Comparison of ENCODE assay signal across 10 cellular contexts in the genomic region with DNA sequence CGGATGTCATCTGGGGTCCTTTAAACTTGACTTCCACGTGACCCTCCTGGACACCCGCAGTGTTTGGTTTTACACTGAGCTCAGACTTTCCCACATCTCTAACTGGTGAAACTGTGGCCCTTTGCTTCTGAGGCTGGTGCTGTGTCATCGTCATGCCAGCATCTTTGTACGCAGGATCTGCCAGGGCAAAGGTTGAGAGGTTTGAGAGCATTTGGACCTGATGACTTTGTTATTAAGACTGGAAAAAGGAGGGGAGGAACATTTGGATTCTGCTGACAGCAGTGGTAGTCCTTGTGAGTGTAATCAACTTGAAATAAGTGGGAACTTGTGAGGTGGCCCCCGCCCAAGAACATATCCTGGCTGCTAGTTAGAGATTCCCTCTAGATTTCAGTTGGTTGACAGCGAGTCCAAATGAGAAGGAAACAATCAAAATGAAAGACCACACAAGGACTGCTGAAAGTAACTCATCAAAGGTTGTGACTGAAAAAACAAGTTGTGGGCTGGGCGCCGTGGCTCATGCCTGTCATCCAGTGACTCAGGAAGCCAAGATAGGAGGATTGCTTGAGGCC.
DNase-seq lines count a peak whose midpoint lies in the region; ATAC-seq, FAIRE-seq and TF ChIP-seq lines count a peak whose summit lies in the region.
"Had no signal": no experiment of that assay in that cellular context is flagged by ENCODE, and none has a peak within 500 bp of the region (broad histone marks: within the 10 kb centered on the region; RNA-seq: fewer than 3 reads in every experiment).

No MANE protein-coding gene starts in this region.

- H2AK5ac ChIP-seq in trophoblast cell (ENCODE audit: low read length) = no peak overlapping the region

- peaks cover 3% of the 10 kb centered on the region for H3K79me1 ChIP-seq in trophoblast cell (ENCODE audit: low read length)

- no peak for ATAC-seq in GM18907 (IDR thresholded peaks at IDR 0.05; ENCODE audit: unreplicated experiment)

- H3K9ac ChIP-seq in trophoblast cell (ENCODE audit: low read length) = no peak overlapping the region

- no peak overlapping the region for H4K8ac ChIP-seq in trophoblast cell (ENCODE audit: low read depth, low read length)

- TF ChIP-seq POLR2A in Peyer's patch (IDR thresholded peaks at IDR 0.05) (peak in 1 of 2 donors; percentile 11), GM12891 (IDR thresholded peaks at IDR 0.05; ENCODE audit: low read depth, low read length) (no peak)

- H4K91ac ChIP-seq in trophoblast cell (ENCODE audit: low read depth, low read length) = peak overlapping the region; percentile 74

- no peak overlapping the region for H2BK12ac ChIP-seq in trophoblast cell (ENCODE audit: low read length)

- H3K18ac ChIP-seq in trophoblast cell (ENCODE audit: low read length) = no peak overlapping the region

- H3K23ac ChIP-seq in trophoblast cell (ENCODE audit: low read length) = no peak overlapping the region

- H3K27me3 ChIP-seq in Peyer's patch (no peaks in the 10 kb centered on the region), trophoblast cell (ENCODE audit: insufficient read depth, low read length) (no peaks in the 10 kb centered on the region)
- H3K27me3 ChIP-seq: uterus had no signal

- H3K14ac ChIP-seq in trophoblast cell (ENCODE audit: low read length) = no peak overlapping the region

- FAIRE-seq in GM12891 (lab: Jason Lieb, UNC) = no peak

- H3K27ac ChIP-seq in Peyer's patch (peak overlapping the region in 3 of 4 donors; percentile 69 to 78 (median 76)), trophoblast cell (ENCODE audit: low read depth, low read length) (no peak overlapping the region)
- H3K27ac ChIP-seq: uterus had no signal

- no peak overlapping the region for H2BK5ac ChIP-seq in trophoblast cell (ENCODE audit: low read depth, low read length, poor library complexity)

- H3K4me1 ChIP-seq in Peyer's patch = peaks cover 0 to 43% (median 2%) of the 10 kb centered on the region in 4 donors
- peaks cover 0 to 3% of the 10 kb centered on the region in 2 experiments for H3K4me1 ChIP-seq in trophoblast cell (ENCODE audit: control insufficient read depth in 1 of 2, insufficient read depth in 2 of 2, low read length in 2 of 2)
- H3K4me1 ChIP-seq: uterus had no signal

- no peak overlapping the region for H2AFZ ChIP-seq in trophoblast cell (ENCODE audit: insufficient read depth, low read length, poor library complexity)

- H3K4ac ChIP-seq in trophoblast cell (ENCODE audit: low read depth, low read length) = no peak overlapping the region

- peaks cover 0 to 5% (median 0%) of the 10 kb centered on the region in 4 donors for H3K9me3 ChIP-seq in Peyer's patch
- H3K9me3 ChIP-seq in trophoblast cell (ENCODE audit: insufficient read depth, low read depth, low read length) = peaks cover 3% of the 10 kb centered on the region
- H3K9me3 ChIP-seq: uterus had no signal

- WGBS in trophoblast cell (ENCODE audit: extremely low coverage, insufficient coverage, insufficient read length) = no CpG with 5 or more reads among the region's 9 CpGs

- H4K12ac ChIP-seq in trophoblast cell (ENCODE audit: low read depth, low read length) = no peak overlapping the region

- H3K4me2 ChIP-seq in trophoblast cell (ENCODE audit: low read length) = no peak overlapping the region

- DNase-seq in DMS79 (lab: John Stamatoyannopoulos, UW) (peak; percentile 70), Peyer's patch (peak in 1 of 3 donors; percentile 60), anterior cingulate cortex (lab: John Stamatoyannopoulos, UW) (peak in 32 of 58 donors; percentile 3 to 52 (median 26)), trophoblast cell (peak in 1 of 2 donors; percentile 46), GM12891 (ENCODE audit: insufficient read length, low spot score) (no peak), putamen (ENCODE audit: low spot score) (no peak), NCI-H1417 treated with DMSO at 0.1 percent for 48 hours (lab: John Stamatoyannopoulos, UW) (no peak)
- DNase-seq: effector CD8-positive, alpha-beta T cell; uterus had no signal

- no peaks in the 10 kb centered on the region for H3K79me2 ChIP-seq in trophoblast cell (ENCODE audit: control insufficient read depth, insufficient read depth, low read length, poor library complexity)

- H3K4me3 ChIP-seq in Peyer's patch (no peak overlapping the region), trophoblast cell (ENCODE audit: low read depth, low read length) (no peak overlapping the region)
- H3K4me3 ChIP-seq: uterus had no signal

- H3K36me3 ChIP-seq in Peyer's patch = peaks cover 0 to 12% (median 0%) of the 10 kb centered on the region in 3 donors
- no peaks in the 10 kb centered on the region for H3K36me3 ChIP-seq in trophoblast cell (ENCODE audit: control insufficient read depth in 1 of 2, insufficient read depth in 2 of 2, low read length in 2 of 2)
- H3K36me3 ChIP-seq: uterus had no signal

- H2BK120ac ChIP-seq in trophoblast cell (ENCODE audit: insufficient read depth, low read length, poor library complexity) = no peak overlapping the region

- no peak for TF ChIP-seq CTCF in Peyer's patch (IDR thresholded peaks at IDR 0.05)

TF ChIP-seq in GM12891, 5 proteins besides CTCF, POLR2A, EP300 and RAD21:
- TF ChIP-seq POU2F2 (IDR thresholded peaks at IDR 0.05; ENCODE audit: low read depth, low read length) (no peak), SPI1 (IDR thresholded peaks at IDR 0.05; ENCODE audit: low read depth, low read length) (no peak), PAX5 (IDR thresholded peaks at IDR 0.05; ENCODE audit: insufficient read depth, low read length, severe bottlenecking) (no peak), TAF1 (IDR thresholded peaks at IDR 0.05; ENCODE audit: low read depth, low read length) (no peak)

Comparison
In these comparisons a context has a peak if more than half of its experiments do, and no peak if none do; other contexts are left out.
1. DNase-seq: peak in DMS79 (single experiment) and anterior cingulate cortex (32 of 58); none in GM12891 (single experiment), putamen (single experiment) and NCI-H1417 treated with DMSO at 0.1 percent for 48 hours (single experiment).